ENCODE assay signal across 25 cellular contexts in genomic region chr1:195934839-195935557, GRCh38.
DNase-seq lines count a peak whose midpoint lies in the region; ATAC-seq, FAIRE-seq and TF ChIP-seq lines count a peak whose summit lies in the region.
"Had no signal": no experiment of that assay in that cellular context is flagged by ENCODE, and none has a peak within 500 bp of the region (broad histone marks: within the 10 kb centered on the region; RNA-seq: fewer than 3 reads in every experiment).

No MANE protein-coding gene starts in this region.

- H3K27me3 ChIP-seq in ACC112 (ENCODE audit: insufficient read depth, low read length): no peaks in the 10 kb centered on the region
- H3K27me3 ChIP-seq: ovary had no signal

- DNase-seq in NCI-H1105 (lab: John Stamatoyannopoulos, UW) (peak; percentile 84), NCI-H510A (lab: John Stamatoyannopoulos, UW) (peak; percentile 3), omental fat pad (ENCODE audit: low spot score) (no peak), foreskin melanocyte (no peak), cerebellar nuclear complex (lab: John Stamatoyannopoulos, UW) (no peak), KBM-7 (no peak)
- DNase-seq: ACHN; activated CD4-positive, alpha-beta T cell treated with anti-CD3 and anti-CD28 coated beads for 4 hours; activated CD8-positive, alpha-beta memory T cell treated with anti-CD3 and anti-CD28 coated beads, Interleukin-2, amount 10 ng/mL, durations not matched to agents 7 days and 5 days; activated naive CD8-positive, alpha-beta T cell treated with anti-CD3 and anti-CD28 coated beads, Interleukin-2, amount 10 ng/mL, durations not matched to agents 7 days and 5 days; DMS 273 treated with DMSO at 0.1 percent for 48 hours; effector CD4-positive, alpha-beta T cell; GF-D8; HFFc6; MM.1S; naive B cell; ovary; right cardiac atrium; substantia nigra; T-cell had no signal

- peak; percentile 57 for FAIRE-seq in endometrium (lab: Jason Lieb, UNC)

- H3K27ac ChIP-seq in ACC112 (ENCODE audit: low read depth, low read length): no peak overlapping the region
- H3K27ac ChIP-seq: C4-2B, HL-60, ovary had no signal

- no peaks in the 10 kb centered on the region for H3K4me1 ChIP-seq in ACC112 (ENCODE audit: control insufficient read depth, insufficient read depth, low read length, unreplicated experiment)

- H3K4me3 ChIP-seq in ACC112 (ENCODE audit: low read depth, low read length): no peak overlapping the region
- H3K4me3 ChIP-seq: ovary had no signal

- peak overlapping the region; percentile 5 for H2AFZ ChIP-seq in ACC112 (ENCODE audit: low read length, unreplicated experiment)

- H3K36me3 ChIP-seq in ACC112 (ENCODE audit: insufficient read depth, low read length): no peaks in the 10 kb centered on the region
- H3K36me3 ChIP-seq: ovary had no signal

- in situ Hi-C loops in KBM-7 (cut with MboI; ENCODE audit: low pct_unique_long_range_greater_than_20kb, low sequenced_read_pairs): no loop called here

- no peak for TF ChIP-seq CTCF in omental fat pad (IDR thresholded peaks at IDR 0.05)

- no peak for ATAC-seq in omental fat pad (ENCODE audit: low FRiP score)
- ATAC-seq: activated CD8-positive, alpha-beta memory T cell treated with anti-CD3 and anti-CD28 coated beads, Interleukin-2, amount 10 ng/mL, durations not matched to agents 7 days and 5 days; esophagus mucosa; right cardiac atrium; T-cell had no signal

- H3K79me2 ChIP-seq in ACC112 (ENCODE audit: control insufficient read depth, insufficient read depth, low read length, unreplicated experiment): no peaks in the 10 kb centered on the region

Comparison
In these comparisons a context has a peak if more than half of its experiments do, and no peak if none do; other contexts are left out.
1. DNase-seq: peak in NCI-H1105 (single experiment) and NCI-H510A (single experiment); none in omental fat pad (single experiment), foreskin melanocyte (single experiment), cerebellar nuclear complex (0 of 2) and KBM-7 (single experiment).